ENCODE assay signal across 11 cellular contexts in the genomic region with DNA sequence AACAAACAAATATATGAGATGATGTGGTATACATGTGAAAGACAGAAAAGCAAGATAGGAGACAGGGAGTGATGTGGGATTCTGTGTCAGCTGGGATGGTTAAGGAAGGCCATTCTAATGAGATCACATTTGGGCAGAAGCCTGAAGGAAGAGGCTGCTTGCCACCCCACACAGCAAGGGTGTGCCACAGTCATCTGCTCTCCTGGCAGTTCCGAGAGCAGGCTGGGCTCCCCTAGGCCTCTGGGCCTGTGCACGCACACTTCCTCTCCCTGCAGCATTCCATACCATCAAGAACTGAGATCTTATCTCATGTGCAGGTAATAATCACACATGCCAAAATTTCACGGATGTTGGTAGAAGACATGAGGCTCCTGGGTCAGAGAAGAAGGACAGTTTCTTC. TPM values are rescaled to one million over a fixed set of nuclear protein-coding genes. Genes with fewer than 3 reads are reported as not detected.
DNase-seq lines count a peak whose midpoint lies in the region; ATAC-seq and TF ChIP-seq lines count a peak whose summit lies in the region.
"Had no signal": no experiment of that assay in that cellular context is flagged by ENCODE, and none has a peak within 500 bp of the region (broad histone marks: within the 10 kb centered on the region; RNA-seq: fewer than 3 reads in every experiment).

No MANE protein-coding gene starts in this region.

- DNase-seq in left ventricle myocardium inferior, result no peak
- DNase-seq in cardiac septum (ENCODE audit: low spot score), result no peak
- DNase-seq in adipocyte (ENCODE audit: low read depth), result peak; percentile 28
- DNase-seq in mesenchymal stem cell, result no peak
- no peak for DNase-seq in NCI-H146 treated with DMSO at 0.1 percent for 48 hours (lab: John Stamatoyannopoulos, UW; ENCODE audit: unreplicated experiment)
- DNase-seq in natural killer cell treated with Interleukin-12 subunit alpha and Interleukin-12 subunit beta and Interleukin-15 and Interleukin-18, amount 100 ng/mL, for 72 hours (ENCODE audit: low spot score), result no peak
- DNase-seq in DMS79 treated with DMSO at 0.1 percent for 48 hours (lab: John Stamatoyannopoulos, UW), result no peak
- no peak for DNase-seq in Ammon's horn (ENCODE audit: low spot score)
- DNase-seq: activated T-cell treated with anti-CD3 and anti-CD28 coated beads, Interleukin-2, amount 50 U/mL, for 1 hour; MM.1S; upper lobe of right lung had no signal

- H3K4me3 Mint-ChIP-seq in natural killer cell treated with Interleukin-12 subunit alpha and Interleukin-12 subunit beta and Interleukin-15 and Interleukin-18, amount 100 ng/mL, for 72 hours, result no peak overlapping the region

- H3K4me1 Mint-ChIP-seq in natural killer cell treated with Interleukin-12 subunit alpha and Interleukin-12 subunit beta and Interleukin-15 and Interleukin-18, amount 100 ng/mL, for 72 hours (ENCODE audit: low read depth in 2 of 2), result peaks cover 27 to 33% of the 10 kb centered on the region in 2 donors

- H2BK5ac ChIP-seq in mesenchymal stem cell (ENCODE audit: low read depth, low read length, poor library complexity, severe bottlenecking), result no peak overlapping the region

- TF ChIP-seq CTCF in left ventricle myocardium inferior (IDR thresholded peaks at IDR 0.05; ENCODE audit: borderline replicate concordance), result no peak

- H3K4ac ChIP-seq in mesenchymal stem cell (ENCODE audit: low read depth in 1 of 2, low read length in 2 of 2), result no peak overlapping the region

- H3K27ac ChIP-seq in left ventricle myocardium inferior (replicated peaks) (peak overlapping the region; percentile 81), mesenchymal stem cell (ENCODE audit: low read length, poor library complexity, severe bottlenecking) (no peak overlapping the region)
- H3K27ac ChIP-seq: upper lobe of right lung had no signal

- no peak overlapping the region for H4K91ac ChIP-seq in mesenchymal stem cell (ENCODE audit: low read length)

- H3K36me3 Mint-ChIP-seq in natural killer cell treated with Interleukin-12 subunit alpha and Interleukin-12 subunit beta and Interleukin-15 and Interleukin-18, amount 100 ng/mL, for 72 hours, result no peaks in the 10 kb centered on the region

- whole genome bisulfite sequencing in mesenchymal stem cell, result 100% methylated on average over 2 of the region's 3 CpGs

- H2BK120ac ChIP-seq in mesenchymal stem cell (ENCODE audit: low read depth, low read length), result no peak overlapping the region

- H3K79me1 ChIP-seq in mesenchymal stem cell (replicated peaks; ENCODE audit: low read length, poor library complexity, severe bottlenecking), result no peaks in the 10 kb centered on the region

- H2AFZ ChIP-seq in mesenchymal stem cell (ENCODE audit: low read depth, low read length), result no peak overlapping the region

- no peak overlapping the region for H2AK5ac ChIP-seq in mesenchymal stem cell (ENCODE audit: low read length, severe bottlenecking)

- H3K4me3 ChIP-seq in left ventricle myocardium inferior (no peak overlapping the region), adipocyte (ENCODE audit: low read length) (no peak overlapping the region), mesenchymal stem cell (ENCODE audit: insufficient read depth in 1 of 2, low read depth in 1 of 2, low read length in 2 of 2) (no peak overlapping the region)
- H3K4me3 ChIP-seq: upper lobe of right lung had no signal

- H4K8ac ChIP-seq in mesenchymal stem cell (ENCODE audit: low read length), result no peak overlapping the region

- no peak overlapping the region for H2BK12ac ChIP-seq in mesenchymal stem cell (ENCODE audit: low read length in 2 of 2)

- H3K9me3 Mint-ChIP-seq in natural killer cell treated with Interleukin-12 subunit alpha and Interleukin-12 subunit beta and Interleukin-15 and Interleukin-18, amount 100 ng/mL, for 72 hours, result no peaks in the 10 kb centered on the region

- no peaks in the 10 kb centered on the region for H3K36me3 ChIP-seq in left ventricle myocardium inferior
- H3K36me3 ChIP-seq in adipocyte (ENCODE audit: control insufficient read depth, insufficient read depth, low read length, severe bottlenecking), result no peaks in the 10 kb centered on the region
- no peaks in the 10 kb centered on the region for H3K36me3 ChIP-seq in mesenchymal stem cell (ENCODE audit: control insufficient read depth in 1 of 2, insufficient read depth in 2 of 2, low read depth in 1 of 2, low read length in 2 of 2)
- H3K36me3 ChIP-seq: upper lobe of right lung had no signal

- no peak overlapping the region for H3K18ac ChIP-seq in mesenchymal stem cell (ENCODE audit: low read depth in 1 of 2, low read length in 2 of 2)

- no peaks in the 10 kb centered on the region for H3K9me3 ChIP-seq in left ventricle myocardium inferior (replicated peaks)
- no peaks in the 10 kb centered on the region for H3K9me3 ChIP-seq in adipocyte (ENCODE audit: control insufficient read depth, low read length)
- no peaks in the 10 kb centered on the region for H3K9me3 ChIP-seq in mesenchymal stem cell (ENCODE audit: control insufficient read depth, low read length)
- H3K9me3 ChIP-seq: upper lobe of right lung had no signal

- no peak overlapping the region for H3K4me2 ChIP-seq in mesenchymal stem cell (ENCODE audit: low read length, poor library complexity, severe bottlenecking)

- H3K4me1 ChIP-seq in left ventricle myocardium inferior (peaks cover 82% of the 10 kb centered on the region), adipocyte (ENCODE audit: control insufficient read depth, insufficient read depth, low read length) (peaks cover 38% of the 10 kb centered on the region), mesenchymal stem cell (ENCODE audit: control insufficient read depth, insufficient read depth, low read depth, low read length) (peaks cover 20% of the 10 kb centered on the region)

- no peaks in the 10 kb centered on the region for H3K27me3 ChIP-seq in left ventricle myocardium inferior (ENCODE audit: low read depth)
- H3K27me3 ChIP-seq in adipocyte (replicated peaks; ENCODE audit: control insufficient read depth, insufficient read depth, low read length), result no peaks in the 10 kb centered on the region
- H3K27me3 ChIP-seq in mesenchymal stem cell (ENCODE audit: control insufficient read depth in 1 of 2, insufficient read depth in 1 of 2, low read length in 2 of 2), result no peaks in the 10 kb centered on the region
- H3K27me3 ChIP-seq: upper lobe of right lung had no signal

- H2BK15ac ChIP-seq in mesenchymal stem cell (ENCODE audit: low read depth, poor library complexity, severe bottlenecking), result no peak overlapping the region

- no peak overlapping the region for H3K23ac ChIP-seq in mesenchymal stem cell (ENCODE audit: low read length in 2 of 2)

- no peak overlapping the region for H3K27ac Mint-ChIP-seq in natural killer cell treated with Interleukin-12 subunit alpha and Interleukin-12 subunit beta and Interleukin-15 and Interleukin-18, amount 100 ng/mL, for 72 hours

- ATAC-seq in natural killer cell treated with Interleukin-12 subunit alpha and Interleukin-12 subunit beta and Interleukin-15 and Interleukin-18, amount 100 ng/mL, for 72 hours, result no peak
- ATAC-seq: upper lobe of right lung had no signal

- peaks cover 19 to 23% of the 10 kb centered on the region in 2 donors for H3K27me3 Mint-ChIP-seq in natural killer cell treated with Interleukin-12 subunit alpha and Interleukin-12 subunit beta and Interleukin-15 and Interleukin-18, amount 100 ng/mL, for 72 hours

- no peak overlapping the region for H3K14ac ChIP-seq in mesenchymal stem cell (ENCODE audit: low read length in 2 of 2)

- peak overlapping the region; percentile 12 for H3K9ac ChIP-seq in adipocyte (ENCODE audit: low read length)
- peak overlapping the region; percentile 2 for H3K9ac ChIP-seq in mesenchymal stem cell (ENCODE audit: low read length)

- intact Hi-C loops in left ventricle myocardium inferior (cut with micrococcal nuclease) (no loop called here), cardiac septum (cut with DNase I) (loop anchor here (10.0 kb wide), 1 partner anchor 396 kb away; no protein-coding TSS in a partner anchor)

RNA-seq across cellular contexts. Expression of a gene that starts 43.1 kb away (rescaled TPM):
- total RNA-seq in left ventricle myocardium inferior (83.6 TPM), cardiac septum (58.3 TPM)
- polyA plus RNA-seq in mesenchymal stem cell (2013, experiment 1 of 2), result 61.5 TPM
- polyA plus RNA-seq in mesenchymal stem cell (2013, experiment 2 of 2), result 68.5 TPM
- 10 to 100 TPM; 11.7 to 19.8 TPM for total RNA-seq in natural killer cell treated with Interleukin-12 subunit alpha and Interleukin-12 subunit beta and Interleukin-15 and Interleukin-18, amount 100 ng/mL, for 72 hours
